In genomic region chr6:119499797-119500196, GRCh38 we compare ENCODE assay signal across 8 cellular contexts.
"Had no signal": no experiment of that assay in that cellular context is flagged by ENCODE, and none has a peak within 500 bp of the region (broad histone marks: within the 10 kb centered on the region; RNA-seq: fewer than 3 reads in every experiment).

No MANE protein-coding gene starts in this region.

- H3K9ac ChIP-seq: GM23248 had no signal

- H3K36me3 ChIP-seq: HAP-1 had no signal

- H3K4me3 ChIP-seq: GM23248, HAP-1, K562 had no signal

- H2AFZ ChIP-seq: GM23248 had no signal

- DNase-seq: GM23248, GOT3, H7, HFFc6, IMR-90 had no signal

- H3K27ac ChIP-seq: GM23248, HL-60 had no signal

- H3K9me3 ChIP-seq: HAP-1 had no signal
